ENCODE assay signal across 28 cellular contexts in genomic region chr19:11408591-11408990, GRCh38. TPM values are rescaled to one million over a fixed set of nuclear protein-coding genes. Genes with fewer than 3 reads are reported as not detected.
DNase-seq lines count a peak whose midpoint lies in the region; ATAC-seq, FAIRE-seq and TF ChIP-seq lines count a peak whose summit lies in the region.
"Had no signal": no experiment of that assay in that cellular context is flagged by ENCODE, and none has a peak within 500 bp of the region (broad histone marks: within the 10 kb centered on the region; RNA-seq: fewer than 3 reads in every experiment).

No MANE protein-coding gene starts in this region.

- CTCF ChIA-PET in K562 (lab: Yijun Ruan, JAX; ENCODE audit: low intra/inter-chr PET ratio), result no interaction called here

- intact Hi-C loops in natural killer cell (cut with micrococcal nuclease), result no loop called here
- intact Hi-C loops in K562 (cut with micrococcal nuclease), result no loop called here

- no peaks in the 10 kb centered on the region for H3K9me3 ChIP-seq in K562 (replicated peaks; ENCODE audit: control insufficient read depth, insufficient read depth, low read depth, low read length)
- no peaks in the 10 kb centered on the region for H3K9me3 ChIP-seq in hepatocyte (ENCODE audit: low read depth)
- H3K9me3 ChIP-seq: BE2C; BLaER1 treated with 17β-estradiol and CSF1 and Interleukin-3, amounts not matched to agents 10 nM and 100 nM had no signal

- FAIRE-seq in K562 (lab: Jason Lieb, UNC), result peak; percentile 82
- FAIRE-seq: A204.1, GM12892, GM19239, H1 had no signal

- TF ChIP-seq RAD21 in K562 (CRISPR knock-in tag; conservative IDR thresholded peaks at IDR 0.05 in 1 of 2, IDR thresholded peaks at IDR 0.05 in 1 of 2), result no peak

- H3K4me1 ChIP-seq in K562 (replicated peaks in 1 of 2; ENCODE audit: control insufficient read depth in 2 of 2, insufficient read depth in 2 of 2, low read length in 2 of 2) (peaks cover 6 to 14% of the 10 kb centered on the region in 2 experiments; a peak in 4 of 5 replicates), hepatocyte (ENCODE audit: insufficient read depth) (no peaks in the 10 kb centered on the region)

- H3K4me3 ChIP-seq in K562, result no peak overlapping the region
- H3K4me3 ChIP-seq in hepatocyte, result no peak overlapping the region
- H3K4me3 ChIP-seq: BLaER1 treated with 17β-estradiol and CSF1 and Interleukin-3, amounts not matched to agents 10 nM and 100 nM; GM23248 had no signal

- peak; percentile 29 for DNase-seq in natural killer cell treated with Interleukin-12 subunit alpha and Interleukin-12 subunit beta and Interleukin-15 and Interleukin-18, amount 100 ng/mL, for 72 hours (ENCODE audit: low spot score)
- no peak for DNase-seq in natural killer cell
- DNase-seq in K562 (ENCODE audit: extremely low read depth in 1 of 4, low spot score in 3 of 4), result no peak
- DNase-seq in mesothelial cell of epicardium (ENCODE audit: low spot score in 2 of 2, unreplicated experiment in 2 of 2), result no peak
- no peak for DNase-seq in COLO829 (ENCODE audit: low spot score)
- DNase-seq in hepatocyte (ENCODE audit: low spot score), result no peak
- no peak for DNase-seq in DMS114 treated with DMSO at 0.1 percent for 48 hours (lab: John Stamatoyannopoulos, UW; ENCODE audit: unreplicated experiment)
- DNase-seq: ACHN; AML-193; BE2C; Calu3; CD4-positive, alpha-beta T cell; CD8-positive, alpha-beta memory T cell; COR-L47; DMS153; DND-41; GDM1; GM23248; H9; HFFc6 had no signal

- no peak for TF ChIP-seq EP300 in K562 (IDR thresholded peaks at IDR 0.05; ENCODE audit: low read length)

- H3K9ac ChIP-seq in K562 (ENCODE audit: insufficient read depth in 1 of 2, low read depth in 2 of 2, low read length in 2 of 2), result no peak overlapping the region
- H3K9ac ChIP-seq: BLaER1 treated with 17β-estradiol and CSF1 and Interleukin-3, amounts not matched to agents 10 nM and 100 nM; GM23248 had no signal

- H4K20me1 ChIP-seq in K562 (replicated peaks; ENCODE audit: control insufficient read depth, insufficient read depth, low read length), result no peaks in the 10 kb centered on the region
- no peaks in the 10 kb centered on the region for H4K20me1 ChIP-seq in hepatocyte (ENCODE audit: insufficient read depth, poor library complexity, severe bottlenecking)
- H4K20me1 ChIP-seq: BLaER1 treated with 17β-estradiol and CSF1 and Interleukin-3, amounts not matched to agents 10 nM and 100 nM had no signal

- no peaks in the 10 kb centered on the region for H3K4me1 Mint-ChIP-seq in natural killer cell treated with Interleukin-12 subunit alpha and Interleukin-12 subunit beta and Interleukin-15 and Interleukin-18, amount 100 ng/mL, for 72 hours (ENCODE audit: low read depth in 2 of 2)
- H3K4me1 Mint-ChIP-seq in natural killer cell, result no peaks in the 10 kb centered on the region
- H3K4me1 Mint-ChIP-seq in mesothelial cell of epicardium, result peaks cover 10% of the 10 kb centered on the region
- H3K4me1 Mint-ChIP-seq: CD8-positive, alpha-beta memory T cell had no signal

- H3K27ac Mint-ChIP-seq in natural killer cell treated with Interleukin-12 subunit alpha and Interleukin-12 subunit beta and Interleukin-15 and Interleukin-18, amount 100 ng/mL, for 72 hours, result no peak overlapping the region
- H3K27ac Mint-ChIP-seq in natural killer cell (no peak overlapping the region), mesothelial cell of epicardium (peak overlapping the region; percentile 21)
- H3K27ac Mint-ChIP-seq: CD4-positive, alpha-beta T cell; CD8-positive, alpha-beta memory T cell; H9; HFFc6 had no signal

- H3K4me3 Mint-ChIP-seq in natural killer cell treated with Interleukin-12 subunit alpha and Interleukin-12 subunit beta and Interleukin-15 and Interleukin-18, amount 100 ng/mL, for 72 hours, result no peak overlapping the region
- no peak overlapping the region for H3K4me3 Mint-ChIP-seq in natural killer cell
- no peak overlapping the region for H3K4me3 Mint-ChIP-seq in mesothelial cell of epicardium
- H3K4me3 Mint-ChIP-seq: CD4-positive, alpha-beta T cell; CD8-positive, alpha-beta memory T cell; H9; HFFc6 had no signal

- no peak overlapping the region for H3K27ac ChIP-seq in K562 (ENCODE audit: extremely low read depth, low read depth, low read length)
- H3K27ac ChIP-seq in hepatocyte, result no peak overlapping the region
- H3K27ac ChIP-seq: 22Rv1; BLaER1 treated with 17β-estradiol and CSF1 and Interleukin-3, amounts not matched to agents 10 nM and 100 nM; GM23248 had no signal

- no peaks in the 10 kb centered on the region for H3K9me1 ChIP-seq in K562 (ENCODE audit: control insufficient read depth, insufficient read depth, low read length)

- H3K27me3 Mint-ChIP-seq in natural killer cell treated with Interleukin-12 subunit alpha and Interleukin-12 subunit beta and Interleukin-15 and Interleukin-18, amount 100 ng/mL, for 72 hours, result peaks cover 0 to 7% of the 10 kb centered on the region in 2 donors
- H3K27me3 Mint-ChIP-seq in natural killer cell (ENCODE audit: low read depth in 2 of 2), result peaks cover 0 to 4% of the 10 kb centered on the region in 2 donors
- no peaks in the 10 kb centered on the region for H3K27me3 Mint-ChIP-seq in mesothelial cell of epicardium (ENCODE audit: low read depth)

- H3K36me3 Mint-ChIP-seq in natural killer cell treated with Interleukin-12 subunit alpha and Interleukin-12 subunit beta and Interleukin-15 and Interleukin-18, amount 100 ng/mL, for 72 hours, result no peaks in the 10 kb centered on the region
- H3K36me3 Mint-ChIP-seq in natural killer cell, result no peaks in the 10 kb centered on the region
- H3K36me3 Mint-ChIP-seq in mesothelial cell of epicardium, result peaks cover 9% of the 10 kb centered on the region
- H3K36me3 Mint-ChIP-seq: CD14-positive monocyte; CD8-positive, alpha-beta memory T cell had no signal

- BruUV-seq in K562 (replicated peaks; lab: Mats Ljungman, UMichigan), result no TSS peak

- no peak overlapping the region for H2AFZ ChIP-seq in K562 (ENCODE audit: low read depth, low read length)
- no peak overlapping the region for H2AFZ ChIP-seq in hepatocyte
- H2AFZ ChIP-seq: GM23248 had no signal

- 57% methylated on average over 4 of the region's 4 CpGs for WGBS in K562 (ENCODE audit: insufficient coverage, low coverage, missing lambda C conversion rate)
- 96% methylated on average over 4 of the region's 4 CpGs for WGBS in hepatocyte (ENCODE audit: low lambda C conversion rate, missing lambda C conversion rate)

- H3K36me3 ChIP-seq in K562 (ENCODE audit: control insufficient read depth, insufficient read depth, low read length) (no peaks in the 10 kb centered on the region), hepatocyte (replicated peaks; ENCODE audit: insufficient read depth, low read depth) (no peaks in the 10 kb centered on the region)
- H3K36me3 ChIP-seq: BE2C; BLaER1 treated with 17β-estradiol and CSF1 and Interleukin-3, amounts not matched to agents 10 nM and 100 nM had no signal

- in situ Hi-C loops in K562 (cut with MboI), result no loop called here

- H3K4me2 ChIP-seq in K562 (ENCODE audit: insufficient read depth, low read length) (no peak overlapping the region), hepatocyte (no peak overlapping the region)
- H3K4me2 ChIP-seq: BLaER1 treated with 17β-estradiol and CSF1 and Interleukin-3, amounts not matched to agents 10 nM and 100 nM had no signal

- TF ChIP-seq POLR2A in K562 (conservative IDR thresholded peaks at IDR 0.05), result no peak

- no peak for ATAC-seq in natural killer cell treated with Interleukin-12 subunit alpha and Interleukin-12 subunit beta and Interleukin-15 and Interleukin-18, amount 100 ng/mL, for 72 hours
- no peak for ATAC-seq in natural killer cell
- no peak for ATAC-seq in K562
- ATAC-seq: HCT116 had no signal

- H3K79me2 ChIP-seq in K562 (ENCODE audit: control insufficient read depth, insufficient read depth, low read length) (no peaks in the 10 kb centered on the region), hepatocyte (no peaks in the 10 kb centered on the region)

- H3K27me3 ChIP-seq in K562 (ENCODE audit: control insufficient read depth in 2 of 2, insufficient read depth in 2 of 2, low read length in 2 of 2) (no peaks in the 10 kb centered on the region), hepatocyte (no peaks in the 10 kb centered on the region)
- H3K27me3 ChIP-seq: BE2C had no signal

- no peaks in the 10 kb centered on the region for H3K9me3 Mint-ChIP-seq in natural killer cell treated with Interleukin-12 subunit alpha and Interleukin-12 subunit beta and Interleukin-15 and Interleukin-18, amount 100 ng/mL, for 72 hours
- no peaks in the 10 kb centered on the region for H3K9me3 Mint-ChIP-seq in natural killer cell
- H3K9me3 Mint-ChIP-seq in mesothelial cell of epicardium, result no peaks in the 10 kb centered on the region
- H3K9me3 Mint-ChIP-seq: CD4-positive, alpha-beta T cell; CD8-positive, alpha-beta memory T cell; H9; HFFc6 had no signal

- H3K9me2 ChIP-seq in hepatocyte (replicated peaks; ENCODE audit: insufficient read depth), result no peaks in the 10 kb centered on the region

- TF ChIP-seq CTCF in natural killer cell (IDR thresholded peaks at IDR 0.05) (no peak), K562 (IDR thresholded peaks at IDR 0.05 in 2 of 3, conservative IDR thresholded peaks at IDR 0.05 in 1 of 3; ENCODE audit: insufficient read depth in 2 of 3, low read depth in 1 of 3, low read length in 3 of 3) (no peak), mesothelial cell of epicardium (IDR thresholded peaks at IDR 0.05; ENCODE audit: unreplicated experiment) (no peak), hepatocyte (IDR thresholded peaks at IDR 0.05; ENCODE audit: poor library complexity) (no peak)

- POLR2A ChIA-PET in K562 (lab: Yijun Ruan, JAX), result interaction anchor here (0.7 kb wide), 1 partner anchor 40 kb away, joined by 4 read pairs; no protein-coding TSS in a partner anchor

RNA-seq across cellular contexts. Expression of gene RGL3, which starts 10.5 kb away (rescaled TPM):
- not detected for total RNA-seq in natural killer cell treated with Interleukin-12 subunit alpha and Interleukin-12 subunit beta and Interleukin-15 and Interleukin-18, amount 100 ng/mL, for 72 hours
- total RNA-seq in natural killer cell (under 1 TPM in 1 of 3 donors, not detected in 2; 0.48 TPM), K562 (2014; rRNA removed) (0.16 and 0.32 TPM in 2 replicates), K562 (2014; rRNA removed; fragmentation: Illumina TruSeq; extraction: Trizol) (not detected in 2 replicates), K562 (2015; rRNA removed; fragmentation: Illumina TruSeq; extraction: Trizol) (0.11 TPM in 1 of 2 replicates, not detected in the other), K562 (2021) (0.40 and 0.58 TPM in 2 replicates), mesothelial cell of epicardium (80.8 to 84.8 TPM (median 82.6 TPM) in 3 replicates), hepatocyte (20.6 and 27.6 TPM in 2 replicates)
- 1.2 and 4.6 TPM in 2 replicates for total RNA-seq in K562 (2011; cell fraction: chromatin; rRNA removed; ENCODE audit: low replicate concordance)
- 1.3 and 1.5 TPM in 2 replicates for total RNA-seq in K562 (2011; cell fraction: nucleolus; rRNA removed)
- total RNA-seq in K562 (2011; cell fraction: nucleoplasm; rRNA removed), result 0.38 and 2.1 TPM in 2 replicates
- polyA plus RNA-seq in K562 (2011; rRNA removed) (0.26 and 0.61 TPM in 2 replicates), K562 (2014; fragmentation: Illumina TruSeq; extraction: Trizol) (0.22 TPM in 2 replicates), K562 (2014; fragmentation: Nextera tagmentation; extraction: Ambion mirVana) (not detected), K562 (2014; rRNA removed) (0.09 and 0.12 TPM in 2 replicates), hepatocyte (55.6 and 94.8 TPM in 2 replicates)
- 0.34 and 0.40 TPM in 2 replicates for polyA plus RNA-seq in K562 (2011; cell fraction: cytosol; rRNA removed)
- 2.1 and 3.0 TPM in 2 replicates for polyA plus RNA-seq in K562 (2011; cell fraction: nucleus; rRNA removed)
- polyA plus RNA-seq in K562 (2012), result 0.52 and 1.4 TPM in 2 replicates
- 0.14 TPM in 1 of 2 replicates, not detected in the other for polyA minus RNA-seq in K562 (2011; rRNA and poly(A)+ RNA removed)
- 2.7 TPM in 1 of 2 replicates, not detected in the other for polyA minus RNA-seq in K562 (2011; cell fraction: cytosol; rRNA and poly(A)+ RNA removed)
- 0.33 and 0.67 TPM in 2 replicates for polyA minus RNA-seq in K562 (2011; cell fraction: nucleus; rRNA and poly(A)+ RNA removed)
- total RNA-seq: CD4-positive, alpha-beta T cell; CD8-positive, alpha-beta memory T cell had no signal
- polyA plus RNA-seq: CD14-positive monocyte; CD8-positive, alpha-beta memory T cell had no signal

RNA-seq across cellular contexts. Expression of gene EPOR, which starts 24.5 kb away (rescaled TPM):
- total RNA-seq in natural killer cell treated with Interleukin-12 subunit alpha and Interleukin-12 subunit beta and Interleukin-15 and Interleukin-18, amount 100 ng/mL, for 72 hours, result 1 to 10 TPM; 3.0 to 5.1 TPM
- total RNA-seq in natural killer cell (10 to 100 TPM in 2 of 3 donors, 1 to 10 TPM in 1; 7.6 to 10.7 (median 10.3) TPM), K562 (2014; rRNA removed) (10.0 and 14.7 TPM in 2 replicates), K562 (2014; rRNA removed; fragmentation: Illumina TruSeq; extraction: Trizol) (2.8 and 3.3 TPM in 2 replicates), K562 (2015; rRNA removed; fragmentation: Illumina TruSeq; extraction: Trizol) (5.0 and 5.2 TPM in 2 replicates), K562 (2021) (14.1 and 15.6 TPM in 2 replicates), mesothelial cell of epicardium (23.5 to 24.5 TPM (median 24.3 TPM) in 3 replicates), hepatocyte (16.6 and 20.9 TPM in 2 replicates)
- 15.0 and 49.1 TPM in 2 replicates for total RNA-seq in K562 (2011; cell fraction: chromatin; rRNA removed; ENCODE audit: low replicate concordance)
- 46.8 and 47.2 TPM in 2 replicates for total RNA-seq in K562 (2011; cell fraction: nucleolus; rRNA removed)
- 28.8 and 30.8 TPM in 2 replicates for total RNA-seq in K562 (2011; cell fraction: nucleoplasm; rRNA removed)
- polyA plus RNA-seq in K562 (2011; rRNA removed) (8.7 and 9.2 TPM in 2 replicates), K562 (2014; fragmentation: Illumina TruSeq; extraction: Trizol) (8.5 and 8.9 TPM in 2 replicates), K562 (2014; fragmentation: Nextera tagmentation; extraction: Ambion mirVana) (1 to 10 TPM; 1.3 TPM), K562 (2014; rRNA removed) (17.0 and 17.9 TPM in 2 replicates), hepatocyte (34.2 and 46.8 TPM in 2 replicates)
- polyA plus RNA-seq in K562 (2011; cell fraction: cytosol; rRNA removed), result 7.9 and 28.0 TPM in 2 replicates
- 17.3 and 44.3 TPM in 2 replicates for polyA plus RNA-seq in K562 (2011; cell fraction: nucleus; rRNA removed)
- 11.3 and 13.7 TPM in 2 replicates for polyA plus RNA-seq in K562 (2012)
- polyA minus RNA-seq in K562 (2011; rRNA and poly(A)+ RNA removed), result 1.9 and 4.3 TPM in 2 replicates
- polyA minus RNA-seq in K562 (2011; cell fraction: cytosol; rRNA and poly(A)+ RNA removed), result 6.1 and 8.2 TPM in 2 replicates
- polyA minus RNA-seq in K562 (2011; cell fraction: nucleus; rRNA and poly(A)+ RNA removed), result 5.2 and 6.9 TPM in 2 replicates

RNA-seq across cellular contexts. Expression of gene ODAD3, which starts 26.3 kb away (rescaled TPM):
- not detected for total RNA-seq in natural killer cell treated with Interleukin-12 subunit alpha and Interleukin-12 subunit beta and Interleukin-15 and Interleukin-18, amount 100 ng/mL, for 72 hours
- not detected for total RNA-seq in natural killer cell
- 0.25 and 0.74 TPM in 2 replicates for total RNA-seq in K562 (2011; cell fraction: chromatin; rRNA removed; ENCODE audit: low replicate concordance)
- total RNA-seq in K562 (2011; cell fraction: nucleolus; rRNA removed), result 0.26 and 1.2 TPM in 2 replicates
- 0.29 TPM in 1 of 2 replicates, not detected in the other for total RNA-seq in K562 (2011; cell fraction: nucleoplasm; rRNA removed)
- total RNA-seq in K562 (2014; rRNA removed), result 0.08 and 0.14 TPM in 2 replicates
- 0.11 TPM in 1 of 2 replicates, not detected in the other for total RNA-seq in K562 (2014; rRNA removed; fragmentation: Illumina TruSeq; extraction: Trizol)
- total RNA-seq in K562 (2015; rRNA removed; fragmentation: Illumina TruSeq; extraction: Trizol), result 0.08 TPM in 1 of 2 replicates, not detected in the other
- total RNA-seq in K562 (2021), result 0.18 and 0.51 TPM in 2 replicates
- polyA plus RNA-seq in K562 (2011; rRNA removed), result 0.19 TPM in 1 of 2 replicates, not detected in the other
- polyA plus RNA-seq in K562 (2011; cell fraction: cytosol; rRNA removed), result 0.12 TPM in 2 replicates
- 0.54 and 0.66 TPM in 2 replicates for polyA plus RNA-seq in K562 (2011; cell fraction: nucleus; rRNA removed)
- polyA plus RNA-seq in K562 (2012), result 0.16 and 0.19 TPM in 2 replicates
- polyA plus RNA-seq in K562 (2014; fragmentation: Illumina TruSeq; extraction: Trizol), result 0.08 and 0.12 TPM in 2 replicates
- polyA plus RNA-seq in K562 (2014; fragmentation: Nextera tagmentation; extraction: Ambion mirVana), result under 1 TPM; 0.07 to 0.18 TPM
- 0.72 and 1.5 TPM in 2 replicates for polyA plus RNA-seq in K562 (2014; rRNA removed)
- not detected in 2 replicates for polyA minus RNA-seq in K562 (2011; rRNA and poly(A)+ RNA removed)
- polyA minus RNA-seq in K562 (2011; cell fraction: cytosol; rRNA and poly(A)+ RNA removed), result not detected in 2 replicates
- 0.13 and 0.22 TPM in 2 replicates for polyA minus RNA-seq in K562 (2011; cell fraction: nucleus; rRNA and poly(A)+ RNA removed)
- 0.95 to 1.7 TPM (median 1.4 TPM) in 3 replicates for total RNA-seq in mesothelial cell of epicardium
- 0.08 and 1.3 TPM in 2 replicates for total RNA-seq in hepatocyte
- 1.4 and 1.9 TPM in 2 replicates for polyA plus RNA-seq in hepatocyte
- total RNA-seq: Calu3; CD4-positive, alpha-beta T cell had no signal
- polyA plus RNA-seq: CD8-positive, alpha-beta memory T cell had no signal

RNA-seq across cellular contexts. Expression of gene PRKCSH, which starts 26.8 kb away (rescaled TPM):
- 100 to 1,000 TPM; 303 to 321 TPM for total RNA-seq in natural killer cell treated with Interleukin-12 subunit alpha and Interleukin-12 subunit beta and Interleukin-15 and Interleukin-18, amount 100 ng/mL, for 72 hours
- total RNA-seq in natural killer cell, result 100 to 1,000 TPM; 320 to 367 (median 327) TPM
- 161 and 438 TPM in 2 replicates for total RNA-seq in K562 (2011; cell fraction: chromatin; rRNA removed; ENCODE audit: low replicate concordance)
- total RNA-seq in K562 (2011; cell fraction: nucleolus; rRNA removed), result 419 and 446 TPM in 2 replicates
- 236 and 271 TPM in 2 replicates for total RNA-seq in K562 (2011; cell fraction: nucleoplasm; rRNA removed)
- 99.4 and 135 TPM in 2 replicates for total RNA-seq in K562 (2014; rRNA removed)
- total RNA-seq in K562 (2014; rRNA removed; fragmentation: Illumina TruSeq; extraction: Trizol), result 25.6 and 28.4 TPM in 2 replicates
- total RNA-seq in K562 (2015; rRNA removed; fragmentation: Illumina TruSeq; extraction: Trizol), result 48.1 and 52.1 TPM in 2 replicates
- 297 and 303 TPM in 2 replicates for total RNA-seq in K562 (2021)
- 39.1 and 96.2 TPM in 2 replicates for polyA plus RNA-seq in K562 (2011; rRNA removed)
- polyA plus RNA-seq in K562 (2011; cell fraction: cytosol; rRNA removed), result 68.3 and 79.6 TPM in 2 replicates
- polyA plus RNA-seq in K562 (2011; cell fraction: nucleus; rRNA removed), result 221 and 243 TPM in 2 replicates
- 242 and 451 TPM in 2 replicates for polyA plus RNA-seq in K562 (2012)
- 155 and 235 TPM in 2 replicates for polyA plus RNA-seq in K562 (2014; fragmentation: Illumina TruSeq; extraction: Trizol)
- polyA plus RNA-seq in K562 (2014; fragmentation: Nextera tagmentation; extraction: Ambion mirVana), result 1 to 10 TPM; 2.3 to 6.9 TPM
- polyA plus RNA-seq in K562 (2014; rRNA removed), result 76.5 and 88.9 TPM in 2 replicates
- polyA minus RNA-seq in K562 (2011; rRNA and poly(A)+ RNA removed), result 31.6 and 32.5 TPM in 2 replicates
- polyA minus RNA-seq in K562 (2011; cell fraction: cytosol; rRNA and poly(A)+ RNA removed), result 147 and 227 TPM in 2 replicates
- polyA minus RNA-seq in K562 (2011; cell fraction: nucleus; rRNA and poly(A)+ RNA removed), result 56.5 and 75.8 TPM in 2 replicates
- 381 to 396 TPM (median 385 TPM) in 3 replicates for total RNA-seq in mesothelial cell of epicardium
- total RNA-seq in hepatocyte, result 60.0 and 85.1 TPM in 2 replicates
- polyA plus RNA-seq in hepatocyte, result 245 and 251 TPM in 2 replicates

RNA-seq across cellular contexts. Expression of gene SWSAP1, which starts 34.1 kb away (rescaled TPM):
- 1 to 10 TPM; 1.6 to 3.0 TPM for total RNA-seq in natural killer cell treated with Interleukin-12 subunit alpha and Interleukin-12 subunit beta and Interleukin-15 and Interleukin-18, amount 100 ng/mL, for 72 hours
- total RNA-seq in natural killer cell (1 to 10 TPM; 2.1 to 2.9 (median 2.8) TPM), K562 (2014; rRNA removed) (2.8 and 3.9 TPM in 2 replicates), K562 (2014; rRNA removed; fragmentation: Illumina TruSeq; extraction: Trizol) (0.77 and 0.80 TPM in 2 replicates), K562 (2015; rRNA removed; fragmentation: Illumina TruSeq; extraction: Trizol) (1.9 and 2.3 TPM in 2 replicates), K562 (2021) (2.5 and 3.0 TPM in 2 replicates), mesothelial cell of epicardium (2.7 to 2.9 TPM (median 2.8 TPM) in 3 replicates), hepatocyte (2.2 and 3.1 TPM in 2 replicates)
- 1.5 and 2.6 TPM in 2 replicates for total RNA-seq in K562 (2011; cell fraction: chromatin; rRNA removed; ENCODE audit: low replicate concordance)
- total RNA-seq in K562 (2011; cell fraction: nucleolus; rRNA removed), result 2.6 and 3.5 TPM in 2 replicates
- 2.3 and 3.1 TPM in 2 replicates for total RNA-seq in K562 (2011; cell fraction: nucleoplasm; rRNA removed)
- polyA plus RNA-seq in K562 (2011; rRNA removed) (1.3 and 1.8 TPM in 2 replicates), K562 (2014; fragmentation: Illumina TruSeq; extraction: Trizol) (1.7 and 2.6 TPM in 2 replicates), K562 (2014; fragmentation: Nextera tagmentation; extraction: Ambion mirVana) (under 1 TPM; 0.18 to 0.73 TPM), K562 (2014; rRNA removed) (2.0 and 4.3 TPM in 2 replicates), hepatocyte (4.0 and 4.9 TPM in 2 replicates)
- polyA plus RNA-seq in K562 (2011; cell fraction: cytosol; rRNA removed), result 1.9 and 3.2 TPM in 2 replicates
- polyA plus RNA-seq in K562 (2011; cell fraction: nucleus; rRNA removed), result 1.2 and 1.3 TPM in 2 replicates
- polyA plus RNA-seq in K562 (2012), result 2.9 and 3.1 TPM in 2 replicates
- 0.51 and 0.67 TPM in 2 replicates for polyA minus RNA-seq in K562 (2011; rRNA and poly(A)+ RNA removed)
- polyA minus RNA-seq in K562 (2011; cell fraction: cytosol; rRNA and poly(A)+ RNA removed), result 0.48 TPM in 1 of 2 replicates, not detected in the other
- polyA minus RNA-seq in K562 (2011; cell fraction: nucleus; rRNA and poly(A)+ RNA removed), result 0.54 and 2.1 TPM in 2 replicates
